Comparison of ENCODE assay signal across 8 cellular contexts in genomic region chr1:60848583-60849188, GRCh38.
DNase-seq lines count a peak whose midpoint lies in the region; ATAC-seq and TF ChIP-seq lines count a peak whose summit lies in the region.

No MANE protein-coding gene starts in this region.

- peaks cover 0 to 7% (median 2%) of the 10 kb centered on the region in 6 donors for H3K9me3 Mint-ChIP-seq in immature natural killer cell

- peaks cover 2 to 5% (median 4%) of the 10 kb centered on the region in 3 donors for H3K27me3 Mint-ChIP-seq in immature natural killer cell (ENCODE audit: low read depth in 3 of 3)

- H3K27ac ChIP-seq in MM.1S (ENCODE audit: low read length) (no peak overlapping the region), VCaP (no peak overlapping the region)

- no peak overlapping the region for H2AFZ ChIP-seq in MM.1S (ENCODE audit: low read length)

- TF ChIP-seq CTCF in MM.1S (IDR thresholded peaks at IDR 0.05; ENCODE audit: low read length) (peak; percentile 59), VCaP (conservative IDR thresholded peaks at IDR 0.05) (peak; percentile 75)

- no peaks in the 10 kb centered on the region for H3K4me1 Mint-ChIP-seq in immature natural killer cell

- H3K36me3 Mint-ChIP-seq in immature natural killer cell, result no peaks in the 10 kb centered on the region

- H3K4me1 ChIP-seq in ES-I3 (ENCODE audit: insufficient read depth, low read length) (peaks cover 10% of the 10 kb centered on the region), MM.1S (ENCODE audit: low read length) (no peaks in the 10 kb centered on the region)

- H3K36me3 ChIP-seq in ES-I3 (ENCODE audit: insufficient read depth, low read length), result no peaks in the 10 kb centered on the region
- H3K36me3 ChIP-seq in MM.1S (replicated peaks; ENCODE audit: insufficient read depth, low read length), result no peaks in the 10 kb centered on the region

- H3K27me3 ChIP-seq in MM.1S (replicated peaks; ENCODE audit: insufficient read depth, low read length), result no peaks in the 10 kb centered on the region

- no peak overlapping the region for H3K4me3 Mint-ChIP-seq in immature natural killer cell

- H3K9me3 ChIP-seq in ES-I3 (ENCODE audit: control insufficient read depth, insufficient read depth, low read length), result no peaks in the 10 kb centered on the region; the same call in 1 of the 2 replicates
- H3K9me3 ChIP-seq in MM.1S (replicated peaks; ENCODE audit: insufficient read depth, low read length), result no peaks in the 10 kb centered on the region

- no peaks in the 10 kb centered on the region for H3K79me2 ChIP-seq in MM.1S (ENCODE audit: low read length)

- H3K9ac ChIP-seq in ES-I3 (ENCODE audit: low read depth, low read length) (peak overlapping the region; percentile 11; the same call in 1 of the 2 replicates), MM.1S (ENCODE audit: low read length) (no peak overlapping the region)

- H3K4me2 ChIP-seq in MM.1S (ENCODE audit: low read depth, low read length), result no peak overlapping the region

- H4K20me1 ChIP-seq in MM.1S (ENCODE audit: insufficient read depth, low read length), result no peaks in the 10 kb centered on the region

- H3F3A ChIP-seq in MM.1S (ENCODE audit: insufficient read depth, low read length), result no peaks in the 10 kb centered on the region

- ATAC-seq in GM18867 (IDR thresholded peaks at IDR 0.05; ENCODE audit: unreplicated experiment), result no peak
- ATAC-seq in HG03175 (IDR thresholded peaks at IDR 0.05; ENCODE audit: unreplicated experiment), result no peak
- ATAC-seq in HG03039 (IDR thresholded peaks at IDR 0.05; ENCODE audit: unreplicated experiment), result no peak

- H3K9me2 ChIP-seq in MM.1S (replicated peaks; ENCODE audit: insufficient read depth, low read length), result no peaks in the 10 kb centered on the region

- no peak overlapping the region for H3K27ac Mint-ChIP-seq in immature natural killer cell

- no peak overlapping the region for H3K4me3 ChIP-seq in MM.1S (ENCODE audit: low read length)

- DNase-seq in MM.1S, result peak; percentile 54
- DNase-seq in kidney glomerular epithelial cell (lab: John Stamatoyannopoulos, UW), result peak; percentile 34
- no peak for DNase-seq in immature natural killer cell

Comparison
In these comparisons a context has a peak if more than half of its experiments do, and no peak if none do; other contexts are left out.
1. DNase-seq: peak in MM.1S (single experiment) and kidney glomerular epithelial cell (single experiment); none in immature natural killer cell (0 of 3).